Comparison of ENCODE assay signal across 14 cellular contexts in genomic region chr11:93268287-93269040, GRCh38.
A peak's percentile ranks its signal among the peaks of the same experiment; 100 is the strongest.
DNase-seq lines count a peak whose midpoint lies in the region; ATAC-seq and TF ChIP-seq lines count a peak whose summit lies in the region.
"Had no signal": no experiment of that assay in that cellular context is flagged by ENCODE, and none has a peak within 500 bp of the region (broad histone marks: within the 10 kb centered on the region; RNA-seq: fewer than 3 reads in every experiment).

No MANE protein-coding gene starts in this region.

- peak overlapping the region; percentile 83 for H3K27ac ChIP-seq in OCI-LY3 (ENCODE audit: low read length)
- H3K27ac ChIP-seq in foreskin keratinocyte: no peak overlapping the region
- H3K27ac ChIP-seq: BLaER1 treated with 17β-estradiol and CSF1 and Interleukin-3, amounts not matched to agents 10 nM and 100 nM had no signal

- H3K79me2 ChIP-seq in OCI-LY3 (ENCODE audit: low read length): no peaks in the 10 kb centered on the region

- H3K27me3 ChIP-seq in OCI-LY3 (ENCODE audit: low read depth, low read length): no peaks in the 10 kb centered on the region
- H3K27me3 ChIP-seq in foreskin keratinocyte: peaks cover 2% of the 10 kb centered on the region
- H3K27me3 ChIP-seq: BLaER1 treated with 17β-estradiol and CSF1 and Interleukin-3, amounts not matched to agents 10 nM and 100 nM had no signal

- CTCF ChIA-PET in WTC11 (lab: Charles Lee): no interaction called here
- CTCF ChIA-PET in activated CD8-positive, alpha-beta T cell treated with anti-CD3 and anti-CD28 coated beads, Interleukin-2, amount 10 ng/mL, durations not matched to agents 7 days and 5 days (lab: Charles Lee): no interaction called here

- no peak overlapping the region for H3K9ac ChIP-seq in OCI-LY3 (ENCODE audit: low read length)
- H3K9ac ChIP-seq: BLaER1 treated with 17β-estradiol and CSF1 and Interleukin-3, amounts not matched to agents 10 nM and 100 nM had no signal

- H3K4me2 ChIP-seq in OCI-LY3 (ENCODE audit: low read length): 0 out of 2 replicates have a peak overlapping the region, but pooled peaks have one; percentile 16
- H3K4me2 ChIP-seq: BLaER1 treated with 17β-estradiol and CSF1 and Interleukin-3, amounts not matched to agents 10 nM and 100 nM; GM23338 had no signal

- peak overlapping the region; percentile 17; the same call in 1 of the 2 replicates for H3K4me3 ChIP-seq in OCI-LY3 (ENCODE audit: low read length)
- H3K4me3 ChIP-seq: BLaER1 treated with 17β-estradiol and CSF1 and Interleukin-3, amounts not matched to agents 10 nM and 100 nM; GM23338 had no signal

- H3K36me3 Mint-ChIP-seq in activated T-cell treated with anti-CD3 and anti-CD28 coated beads, Interleukin-2, amount 50 U/mL, for 72 hours (ENCODE audit: insufficient read depth in 2 of 2): peaks cover 0 to 3% of the 10 kb centered on the region in 2 donors
- H3K36me3 Mint-ChIP-seq in activated T-cell treated with anti-CD3 and anti-CD28 coated beads, Interleukin-2, amount 50 U/mL, for 24 hours (ENCODE audit: low read depth): no peaks in the 10 kb centered on the region
- H3K36me3 Mint-ChIP-seq in stimulated activated naive B cell treated with anti-CD40 and anti-IgM and Interleukin-4, amounts not matched to agents 10 μg/mL and 1 μg/mL and 100 μg/mL, for 72 hours: no peaks in the 10 kb centered on the region
- H3K36me3 Mint-ChIP-seq in WTC11: peaks cover 4% of the 10 kb centered on the region
- no peaks in the 10 kb centered on the region for H3K36me3 Mint-ChIP-seq in activated CD8-positive, alpha-beta T cell treated with anti-CD3 and anti-CD28 coated beads, Interleukin-2, amount 10 ng/mL, durations not matched to agents 7 days and 5 days (ENCODE audit: low read depth)
- H3K36me3 Mint-ChIP-seq: CD8-positive, alpha-beta T cell had no signal

- peaks cover 26% of the 10 kb centered on the region for H3K36me3 ChIP-seq in OCI-LY3 (replicated peaks; ENCODE audit: low read depth, low read length)
- H3K36me3 ChIP-seq: BLaER1 treated with 17β-estradiol and CSF1 and Interleukin-3, amounts not matched to agents 10 nM and 100 nM had no signal

- no peaks in the 10 kb centered on the region for H4K20me1 ChIP-seq in OCI-LY3 (ENCODE audit: insufficient read depth, low read length)
- H4K20me1 ChIP-seq: BLaER1 treated with 17β-estradiol and CSF1 and Interleukin-3, amounts not matched to agents 10 nM and 100 nM had no signal

- peak; percentile 56 for ATAC-seq in activated T-cell treated with anti-CD3 and anti-CD28 coated beads, Interleukin-2, amount 50 U/mL, for 72 hours (replicated peaks in 1 of 2)
- ATAC-seq in foreskin keratinocyte: peak; percentile 34
- peak; percentile 44 to 50 for ATAC-seq in stimulated activated naive B cell treated with anti-CD40 and anti-IgM and Interleukin-4, amounts not matched to agents 10 μg/mL and 1 μg/mL and 100 μg/mL, for 72 hours (replicated peaks)
- no peak for ATAC-seq in WTC11
- ATAC-seq in activated CD8-positive, alpha-beta T cell treated with anti-CD3 and anti-CD28 coated beads, Interleukin-2, amount 10 ng/mL, durations not matched to agents 7 days and 5 days: no peak
- ATAC-seq: CD8-positive, alpha-beta T cell; GM23338 had no signal

- peaks cover 37% of the 10 kb centered on the region for H3K9me3 ChIP-seq in OCI-LY3 (ENCODE audit: insufficient read depth, low read length)

- peaks cover 10% of the 10 kb centered on the region for H3K27me3 Mint-ChIP-seq in activated T-cell treated with anti-CD3 and anti-CD28 coated beads, Interleukin-2, amount 50 U/mL, for 72 hours (ENCODE audit: low read depth)
- peaks cover 4% of the 10 kb centered on the region for H3K27me3 Mint-ChIP-seq in activated T-cell treated with anti-CD3 and anti-CD28 coated beads, Interleukin-2, amount 50 U/mL, for 24 hours
- H3K27me3 Mint-ChIP-seq in stimulated activated naive B cell treated with anti-CD40 and anti-IgM and Interleukin-4, amounts not matched to agents 10 μg/mL and 1 μg/mL and 100 μg/mL, for 72 hours: peaks cover 0 to 8% of the 10 kb centered on the region in 2 donors
- H3K27me3 Mint-ChIP-seq in WTC11 (ENCODE audit: low read depth): no peaks in the 10 kb centered on the region
- H3K27me3 Mint-ChIP-seq in activated CD8-positive, alpha-beta T cell treated with anti-CD3 and anti-CD28 coated beads, Interleukin-2, amount 10 ng/mL, durations not matched to agents 7 days and 5 days (ENCODE audit: low read depth): no peaks in the 10 kb centered on the region
- H3K27me3 Mint-ChIP-seq: B cell had no signal

- H3K4me1 ChIP-seq in OCI-LY3 (ENCODE audit: low read length) (peaks cover 12% of the 10 kb centered on the region), foreskin keratinocyte (no peaks in the 10 kb centered on the region)
- H3K4me1 ChIP-seq: BLaER1 treated with 17β-estradiol and CSF1 and Interleukin-3, amounts not matched to agents 10 nM and 100 nM had no signal

- H3K9me3 Mint-ChIP-seq in activated T-cell treated with anti-CD3 and anti-CD28 coated beads, Interleukin-2, amount 50 U/mL, for 72 hours: peaks cover 4 to 10% of the 10 kb centered on the region in 2 donors
- peaks cover 7% of the 10 kb centered on the region for H3K9me3 Mint-ChIP-seq in activated T-cell treated with anti-CD3 and anti-CD28 coated beads, Interleukin-2, amount 50 U/mL, for 24 hours
- H3K9me3 Mint-ChIP-seq in stimulated activated naive B cell treated with anti-CD40 and anti-IgM and Interleukin-4, amounts not matched to agents 10 μg/mL and 1 μg/mL and 100 μg/mL, for 72 hours: peaks cover 5 to 7% of the 10 kb centered on the region in 2 donors
- H3K9me3 Mint-ChIP-seq in WTC11: peaks cover 11% of the 10 kb centered on the region
- peaks cover 8% of the 10 kb centered on the region for H3K9me3 Mint-ChIP-seq in activated CD8-positive, alpha-beta T cell treated with anti-CD3 and anti-CD28 coated beads, Interleukin-2, amount 10 ng/mL, durations not matched to agents 7 days and 5 days (ENCODE audit: insufficient read depth)

- no peak for DNase-seq in activated T-cell treated with anti-CD3 and anti-CD28 coated beads, Interleukin-2, amount 50 U/mL, for 72 hours
- no peak for DNase-seq in activated T-cell treated with anti-CD3 and anti-CD28 coated beads, Interleukin-2, amount 50 U/mL, for 24 hours
- no peak for DNase-seq in foreskin keratinocyte
- no peak for DNase-seq in stimulated activated naive B cell treated with anti-CD40 and anti-IgM and Interleukin-4, amounts not matched to agents 10 μg/mL and 1 μg/mL and 100 μg/mL, for 72 hours
- DNase-seq in WTC11 (ENCODE audit: low spot score): no peak
- DNase-seq in activated CD8-positive, alpha-beta T cell treated with anti-CD3 and anti-CD28 coated beads, Interleukin-2, amount 10 ng/mL, durations not matched to agents 7 days and 5 days: no peak
- no peak for DNase-seq in NCI-H1694 treated with DMSO at 0.1 percent for 48 hours (lab: John Stamatoyannopoulos, UW)
- DNase-seq: Calu3; CD8-positive, alpha-beta T cell; HCEC 1CT had no signal

- TF ChIP-seq CTCF in OCI-LY3 (IDR thresholded peaks at IDR 0.05; ENCODE audit: low read depth, low read length): no peak
- TF ChIP-seq CTCF in foreskin keratinocyte (conservative IDR thresholded peaks at IDR 0.05): no peak
- TF ChIP-seq CTCF in WTC11 (IDR thresholded peaks at IDR 0.05): no peak

- POLR2A ChIA-PET in WTC11 (lab: Charles Lee): no interaction called here
- POLR2A ChIA-PET in activated CD8-positive, alpha-beta T cell treated with anti-CD3 and anti-CD28 coated beads, Interleukin-2, amount 10 ng/mL, durations not matched to agents 7 days and 5 days (lab: Charles Lee): no interaction called here

- H3K4me1 Mint-ChIP-seq in activated T-cell treated with anti-CD3 and anti-CD28 coated beads, Interleukin-2, amount 50 U/mL, for 72 hours (ENCODE audit: low read depth): peaks cover 8% of the 10 kb centered on the region
- H3K4me1 Mint-ChIP-seq in activated T-cell treated with anti-CD3 and anti-CD28 coated beads, Interleukin-2, amount 50 U/mL, for 24 hours (ENCODE audit: low read depth): no peaks in the 10 kb centered on the region
- H3K4me1 Mint-ChIP-seq in stimulated activated naive B cell treated with anti-CD40 and anti-IgM and Interleukin-4, amounts not matched to agents 10 μg/mL and 1 μg/mL and 100 μg/mL, for 72 hours: no peaks in the 10 kb centered on the region
- no peaks in the 10 kb centered on the region for H3K4me1 Mint-ChIP-seq in WTC11
- H3K4me1 Mint-ChIP-seq in activated CD8-positive, alpha-beta T cell treated with anti-CD3 and anti-CD28 coated beads, Interleukin-2, amount 10 ng/mL, durations not matched to agents 7 days and 5 days (ENCODE audit: low read depth): no peaks in the 10 kb centered on the region
- H3K4me1 Mint-ChIP-seq: B cell, GM23338 had no signal

- H3K27ac Mint-ChIP-seq in activated T-cell treated with anti-CD3 and anti-CD28 coated beads, Interleukin-2, amount 50 U/mL, for 72 hours: no peak overlapping the region
- H3K27ac Mint-ChIP-seq in activated T-cell treated with anti-CD3 and anti-CD28 coated beads, Interleukin-2, amount 50 U/mL, for 24 hours: no peak overlapping the region
- H3K27ac Mint-ChIP-seq in stimulated activated naive B cell treated with anti-CD40 and anti-IgM and Interleukin-4, amounts not matched to agents 10 μg/mL and 1 μg/mL and 100 μg/mL, for 72 hours: no peak overlapping the region
- no peak overlapping the region for H3K27ac Mint-ChIP-seq in WTC11
- no peak overlapping the region for H3K27ac Mint-ChIP-seq in activated CD8-positive, alpha-beta T cell treated with anti-CD3 and anti-CD28 coated beads, Interleukin-2, amount 10 ng/mL, durations not matched to agents 7 days and 5 days
- H3K27ac Mint-ChIP-seq: B cell; CD8-positive, alpha-beta T cell; GM23338 had no signal

- H3K4me3 Mint-ChIP-seq in activated T-cell treated with anti-CD3 and anti-CD28 coated beads, Interleukin-2, amount 50 U/mL, for 72 hours: no peak overlapping the region
- H3K4me3 Mint-ChIP-seq in activated T-cell treated with anti-CD3 and anti-CD28 coated beads, Interleukin-2, amount 50 U/mL, for 24 hours: no peak overlapping the region
- no peak overlapping the region for H3K4me3 Mint-ChIP-seq in stimulated activated naive B cell treated with anti-CD40 and anti-IgM and Interleukin-4, amounts not matched to agents 10 μg/mL and 1 μg/mL and 100 μg/mL, for 72 hours
- H3K4me3 Mint-ChIP-seq in WTC11: no peak overlapping the region
- H3K4me3 Mint-ChIP-seq in activated CD8-positive, alpha-beta T cell treated with anti-CD3 and anti-CD28 coated beads, Interleukin-2, amount 10 ng/mL, durations not matched to agents 7 days and 5 days: no peak overlapping the region
- H3K4me3 Mint-ChIP-seq: B cell; CD8-positive, alpha-beta T cell; GM23338 had no signal

- H2AFZ ChIP-seq in OCI-LY3 (ENCODE audit: low read depth, low read length): peak overlapping the region; percentile 41
- H2AFZ ChIP-seq: GM23338 had no signal

TF ChIP-seq in WTC11, 78 proteins besides CTCF, POLR2A, EP300 and RAD21 (continues in another document):
- TF ChIP-seq GTF2I (CRISPR knock-in tag; conservative IDR thresholded peaks at IDR 0.05) (no peak), CBFB (CRISPR knock-in tag; IDR thresholded peaks at IDR 0.05; ENCODE audit: low read depth) (no peak)

Comparison
In these comparisons a context has a peak if more than half of its experiments do, and no peak if none do; other contexts are left out.
1. ATAC-seq: peak in activated T-cell treated with anti-CD3 and anti-CD28 coated beads, Interleukin-2, amount 50 U/mL, for 72 hours (2 of 2), foreskin keratinocyte (single experiment) and stimulated activated naive B cell treated with anti-CD40 and anti-IgM and Interleukin-4, amounts not matched to agents 10 μg/mL and 1 μg/mL and 100 μg/mL, for 72 hours (2 of 2); none in WTC11 (single experiment) and activated CD8-positive, alpha-beta T cell treated with anti-CD3 and anti-CD28 coated beads, Interleukin-2, amount 10 ng/mL, durations not matched to agents 7 days and 5 days (single experiment).